In the genomic region with DNA sequence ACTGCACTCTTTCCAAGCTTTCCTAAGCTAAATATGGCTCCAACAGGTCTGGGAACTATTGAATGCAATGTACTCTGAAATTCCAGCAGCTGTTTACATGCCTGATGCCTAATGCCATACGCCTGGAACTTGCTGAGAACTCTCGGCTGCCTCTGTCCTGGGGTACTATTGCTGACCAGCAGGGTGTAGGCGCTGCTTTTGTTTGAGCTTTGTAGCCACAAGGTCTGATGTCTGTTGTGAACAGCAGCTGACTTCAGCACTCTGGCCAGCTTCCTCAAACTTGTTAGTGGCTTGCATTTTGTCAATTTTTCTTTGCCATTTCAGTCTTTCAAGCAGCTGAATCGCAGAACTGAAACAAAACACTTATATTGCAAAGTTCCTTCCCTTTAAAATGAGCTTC, we compare ENCODE assay signal across 8 cellular contexts. TPM values are rescaled to one million over a fixed set of nuclear protein-coding genes. Genes with fewer than 3 reads are reported as not detected.
DNase-seq lines count a peak whose midpoint lies in the region; ATAC-seq and FAIRE-seq lines count a peak whose summit lies in the region.

No MANE protein-coding gene starts in this region.

- intact Hi-C loops in right cardiac atrium (cut with DNase I): loop anchor here in 2 of 4 donors (10.0 kb wide), 1 partner anchor 216 kb away; no protein-coding TSS in a partner anchor

- H3K4me1 ChIP-seq in right cardiac atrium (ENCODE audit: control insufficient read depth, insufficient read depth, low read length) (peaks cover 5% of the 10 kb centered on the region), small intestine (ENCODE audit: control insufficient read depth in 2 of 2, insufficient read depth in 1 of 2, low read depth in 1 of 2, low read length in 1 of 2) (no peaks in the 10 kb centered on the region)

- DNase-seq in ACHN (peak; percentile 48), HCEC 1CT (peak; percentile 16), UCSD-AML1 (lab: John Stamatoyannopoulos, UW; ENCODE audit: unreplicated experiment) (peak; percentile 45), right cardiac atrium (peak; percentile 40 to 68 (median 59)), small intestine (peak; percentile 12), NCI-H345 treated with DMSO at 0.1 percent for 48 hours (lab: John Stamatoyannopoulos, UW; ENCODE audit: unreplicated experiment) (no peak), GM19239 (ENCODE audit: insufficient read length, low spot score) (no peak), DMS114 treated with DMSO at 0.1 percent for 48 hours (lab: John Stamatoyannopoulos, UW; ENCODE audit: unreplicated experiment) (no peak)

- WGBS in right cardiac atrium: 6% methylated on average over 4 of the region's 4 CpGs
- 20 to 44% (median 37%) methylated on average over 4 of the region's 4 CpGs for WGBS in small intestine, 3 donors

- no peaks in the 10 kb centered on the region for H3K27me3 ChIP-seq in right cardiac atrium (ENCODE audit: control insufficient read depth, insufficient read depth)
- peaks cover 0 to 2% of the 10 kb centered on the region in 2 donors for H3K27me3 ChIP-seq in small intestine (ENCODE audit: control insufficient read depth in 2 of 2, insufficient read depth in 2 of 2, low read length in 2 of 2)

- FAIRE-seq in small intestine (lab: Jason Lieb, UNC): no peak
- FAIRE-seq in GM19239 (lab: Jason Lieb, UNC): no peak

- in situ Hi-C loops in ACHN (cut with HindIII; ENCODE audit: low pct_ligation_motif_present, low pct_unique_long_range_greater_than_20kb, low sequenced_read_pairs): no loop called here

- H3K9me3 ChIP-seq in right cardiac atrium (ENCODE audit: control insufficient read depth, low read length): no peaks in the 10 kb centered on the region
- H3K9me3 ChIP-seq in small intestine (ENCODE audit: control insufficient read depth, low read depth): no peaks in the 10 kb centered on the region

- H3K27ac ChIP-seq in right cardiac atrium (ENCODE audit: low read length) (no peak overlapping the region), small intestine (ENCODE audit: low read depth in 1 of 2, low read length in 1 of 2) (no peak overlapping the region)

- ATAC-seq in right cardiac atrium: peak; percentile 72 to 83

- H3K4me3 ChIP-seq in right cardiac atrium (ENCODE audit: low read length): no peak overlapping the region
- no peak overlapping the region for H3K4me3 ChIP-seq in small intestine (ENCODE audit: low read depth in 1 of 2, low read length in 2 of 2)

- no peaks in the 10 kb centered on the region for H3K36me3 ChIP-seq in small intestine (ENCODE audit: control insufficient read depth in 2 of 2, insufficient read depth in 2 of 2, low read length in 2 of 2)

RNA-seq across cellular contexts. Expression of a gene that starts 26.7 kb away (rescaled TPM):
- total RNA-seq in right cardiac atrium: 10 to 100 TPM in 2 of 4 donors, 1 to 10 TPM in 2; 8.3 to 11.7 (median 9.9) TPM
- polyA plus RNA-seq in right cardiac atrium (12.6 TPM), small intestine (10 to 100 TPM; 13.4 to 16.1 (median 13.5) TPM)

RNA-seq across cellular contexts. Expression of a gene that starts 39.8 kb away (rescaled TPM):
- total RNA-seq in right cardiac atrium: 1 to 10 TPM; 3.1 to 9.4 (median 4.7) TPM
- polyA plus RNA-seq in right cardiac atrium (3.5 TPM), small intestine (under 1 TPM in 1 of 3 donors, not detected in 2; 0.10 TPM)

Comparison
In these comparisons a context has a peak if more than half of its experiments do, and no peak if none do; other contexts are left out.
1. DNase-seq: peak in ACHN (single experiment), HCEC 1CT (single experiment), UCSD-AML1 (single experiment), right cardiac atrium (3 of 3) and small intestine (single experiment); none in NCI-H345 treated with DMSO at 0.1 percent for 48 hours (single experiment), GM19239 (single experiment) and DMS114 treated with DMSO at 0.1 percent for 48 hours (single experiment).